13 cellular contexts compared by ENCODE assay signal in the genomic region with DNA sequence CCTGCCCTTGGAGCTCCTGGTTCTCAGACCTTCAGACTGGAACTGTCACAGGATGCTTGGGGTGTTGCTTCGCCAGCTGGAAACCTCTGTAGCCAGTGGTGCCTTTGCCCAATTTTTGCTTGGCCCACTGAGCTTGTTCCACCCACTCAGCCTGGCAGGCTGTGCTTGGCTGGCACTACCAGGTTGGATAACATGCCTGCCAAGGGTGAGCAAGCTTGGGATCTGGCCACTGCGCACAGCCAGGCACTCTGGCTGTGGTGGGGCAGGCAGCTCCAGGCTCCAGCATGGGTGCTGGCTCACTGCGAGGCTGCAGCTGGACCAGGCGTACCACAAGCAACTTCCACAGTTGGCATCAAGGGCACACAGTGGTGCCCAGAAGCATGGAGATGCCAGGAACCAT.
"Had no signal": no experiment of that assay in that cellular context is flagged by ENCODE, and none has a peak within 500 bp of the region (broad histone marks: within the 10 kb centered on the region; RNA-seq: fewer than 3 reads in every experiment).

No MANE protein-coding gene starts in this region.

- H3K36me3 ChIP-seq: stomach had no signal

- ATAC-seq: foreskin keratinocyte, left lobe of liver had no signal

- H3K4me3 ChIP-seq: stomach had no signal

- H3K27ac ChIP-seq: foreskin keratinocyte, parathyroid adenoma, stomach had no signal

- H3K4me1 ChIP-seq: foreskin keratinocyte, parathyroid adenoma, stomach had no signal

- H3K27me3 ChIP-seq: foreskin keratinocyte, stomach had no signal

- H2AFZ ChIP-seq: parathyroid adenoma had no signal

- H3K79me2 ChIP-seq: parathyroid adenoma had no signal

- H3K9ac ChIP-seq: parathyroid adenoma had no signal

- DNase-seq: effector memory CD4-positive, alpha-beta T cell; foreskin keratinocyte; hippocampal formation; kidney glomerular epithelial cell; mesendoderm; naive B cell; small intestine; stimulated activated CD4-positive, alpha-beta T cell treated with anti-CD3 and anti-CD28 coated beads, Interleukin-12 subunit alpha, Interleukin-12 subunit beta, amount 100 ng/mL, for 4 hours; stimulated activated naive CD4-positive, alpha-beta T cell; stomach; substantia nigra had no signal
